24 cellular contexts compared by ENCODE assay signal in the genomic region with DNA sequence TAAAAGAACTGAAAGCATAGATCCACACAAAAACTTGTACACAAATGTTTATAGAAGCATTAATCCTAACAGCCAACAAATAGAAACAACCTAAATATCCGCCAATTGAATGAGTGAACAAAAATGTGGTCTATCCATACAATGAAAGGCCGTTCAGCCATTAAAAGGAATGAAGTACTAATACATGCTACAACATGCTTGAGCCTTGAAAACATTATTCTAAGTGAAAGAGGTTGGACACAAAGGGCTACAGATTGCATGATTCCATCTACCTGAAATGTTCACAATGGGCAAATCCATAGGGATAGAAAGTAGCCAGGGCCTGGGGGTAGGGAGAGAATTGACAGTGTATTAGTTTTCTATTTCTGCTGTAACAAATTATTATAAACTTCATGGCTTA.
DNase-seq lines count a peak whose midpoint lies in the region; ATAC-seq, FAIRE-seq and TF ChIP-seq lines count a peak whose summit lies in the region.
"Had no signal": no experiment of that assay in that cellular context is flagged by ENCODE, and none has a peak within 500 bp of the region (broad histone marks: within the 10 kb centered on the region; RNA-seq: fewer than 3 reads in every experiment).

No MANE protein-coding gene starts in this region.

- H3K27me3 ChIP-seq in mammary epithelial cell (ENCODE audit: insufficient read depth, low read length) (peaks cover 2% of the 10 kb centered on the region), bronchial epithelial cell (ENCODE audit: control insufficient read depth, insufficient read depth, low read length) (no peaks in the 10 kb centered on the region), foreskin keratinocyte (no peaks in the 10 kb centered on the region), WERI-Rb-1 (ENCODE audit: insufficient read depth, low read depth, severe bottlenecking) (no peaks in the 10 kb centered on the region)
- H3K27me3 ChIP-seq: BE2C, BLaER1 had no signal

- no peaks in the 10 kb centered on the region for H3K79me2 ChIP-seq in mammary epithelial cell (ENCODE audit: insufficient read depth, low read length)

- H3K27ac ChIP-seq in mammary epithelial cell (ENCODE audit: insufficient read depth, low read depth, low read length) (no peak overlapping the region), foreskin keratinocyte (no peak overlapping the region), WERI-Rb-1 (no peak overlapping the region)
- H3K27ac ChIP-seq: BLaER1 had no signal

- POLR2A ChIA-PET in MCF 10A (lab: Yijun Ruan, JAX), result no interaction called here

- no peaks in the 10 kb centered on the region for H3K36me3 Mint-ChIP-seq in MCF 10A (ENCODE audit: insufficient read depth, unreplicated experiment)
- H3K36me3 Mint-ChIP-seq: CD14-positive monocyte; CD4-positive, alpha-beta memory T cell; CD4-positive, CD25-positive, alpha-beta regulatory T cell; CD8-positive, alpha-beta memory T cell had no signal

- in situ Hi-C loops in mammary epithelial cell (cut with MboI; ENCODE audit: low sequenced_read_pairs in 2 of 2), result no loop called here

- peak; percentile 28 for ATAC-seq in foreskin keratinocyte
- no peak for ATAC-seq in HG03159 (IDR thresholded peaks at IDR 0.05; ENCODE audit: unreplicated experiment)

- CTCF ChIA-PET in mammary epithelial cell (lab: Charles Lee; ENCODE audit: low non-redundant PET), result no interaction called here
- CTCF ChIA-PET in MCF 10A (lab: Yijun Ruan, JAX), result interaction anchor here (0.6 kb wide), 1 partner anchor 203 kb away, joined by 3 read pairs; no protein-coding TSS in a partner anchor

- no peaks in the 10 kb centered on the region for H3K4me1 Mint-ChIP-seq in MCF 10A (ENCODE audit: insufficient read depth, unreplicated experiment)
- H3K4me1 Mint-ChIP-seq: CD14-positive monocyte; CD4-positive, alpha-beta memory T cell; CD4-positive, CD25-positive, alpha-beta regulatory T cell; CD8-positive, alpha-beta memory T cell had no signal

- 42% methylated on average over 2 of the region's 2 CpGs for WGBS in mammary epithelial cell (ENCODE audit: low coverage, missing lambda C conversion rate)

- no peak overlapping the region for H3K4me2 ChIP-seq in mammary epithelial cell (ENCODE audit: insufficient read depth, low read depth, low read length)
- H3K4me2 ChIP-seq: BLaER1 had no signal

- H3K9me3 ChIP-seq in mammary epithelial cell (replicated peaks; ENCODE audit: insufficient read depth, low read length) (no peaks in the 10 kb centered on the region), WERI-Rb-1 (ENCODE audit: severe bottlenecking) (no peaks in the 10 kb centered on the region)
- H3K9me3 ChIP-seq: BE2C, BLaER1 had no signal

- DNase-seq in mammary epithelial cell, result peak; percentile 4
- no peak for DNase-seq in MCF 10A (ENCODE audit: unreplicated experiment)
- peak; percentile 59 for DNase-seq in bronchial epithelial cell (ENCODE audit: low read depth)
- DNase-seq in foreskin keratinocyte, result peak; percentile 36 to 75
- DNase-seq in WERI-Rb-1, result no peak
- DNase-seq in D341Med (ENCODE audit: low spot score), result no peak
- DNase-seq: 8988T; ACHN; BE2C; C1 segment of cervical spinal cord; CD4-positive, alpha-beta memory T cell; CD4-positive, CD25-positive, alpha-beta regulatory T cell; CD8-positive, alpha-beta memory T cell; COR-L47; DMS79 treated with DMSO at 0.1 percent for 48 hours; GF-D8 had no signal

- FAIRE-seq in bronchial epithelial cell (lab: Jason Lieb, UNC), result no peak
- FAIRE-seq: A204.1, D721Med, G401.6, GM12891, GM19239 had no signal

- BruUV-seq in mammary epithelial cell (replicated peaks; lab: Mats Ljungman, UMichigan) (no TSS peak), MCF 10A (replicated peaks; lab: Mats Ljungman, UMichigan) (no TSS peak)

- H3K27me3 Mint-ChIP-seq in MCF 10A (ENCODE audit: insufficient read depth, unreplicated experiment), result no peaks in the 10 kb centered on the region
- H3K27me3 Mint-ChIP-seq: CD4-positive, CD25-positive, alpha-beta regulatory T cell; CD8-positive, alpha-beta memory T cell had no signal

- dilution Hi-C loops in mammary epithelial cell (cut with HindIII; ENCODE audit: low sequenced_read_pairs), result no loop called here

- H3K27ac Mint-ChIP-seq in MCF 10A (ENCODE audit: low read depth, unreplicated experiment), result no peak overlapping the region
- H3K27ac Mint-ChIP-seq: CD14-positive monocyte; CD4-positive, alpha-beta memory T cell; CD4-positive, CD25-positive, alpha-beta regulatory T cell; CD8-positive, alpha-beta memory T cell had no signal

- H3K4me3 ChIP-seq in mammary epithelial cell (replicated peaks in 1 of 3; ENCODE audit: insufficient read depth in 1 of 3, low read depth in 2 of 3, low read length in 3 of 3), result no peak overlapping the region
- no peak overlapping the region for H3K4me3 ChIP-seq in bronchial epithelial cell (ENCODE audit: low read depth, low read length)
- H3K4me3 ChIP-seq in WERI-Rb-1 (ENCODE audit: low read depth, low read length), result no peak overlapping the region
- H3K4me3 ChIP-seq: BLaER1 had no signal

- H3K9me3 Mint-ChIP-seq in MCF 10A (ENCODE audit: unreplicated experiment), result no peaks in the 10 kb centered on the region
- H3K9me3 Mint-ChIP-seq: CD8-positive, alpha-beta memory T cell had no signal

- no peak overlapping the region for H2AFZ ChIP-seq in mammary epithelial cell (ENCODE audit: low read depth, low read length)

- H4K20me1 ChIP-seq in mammary epithelial cell (ENCODE audit: insufficient read depth, low read length), result no peaks in the 10 kb centered on the region
- H4K20me1 ChIP-seq: BLaER1 had no signal

- TF ChIP-seq CTCF in mammary epithelial cell (conservative IDR thresholded peaks at IDR 0.05 in 1 of 2, IDR thresholded peaks at IDR 0.05 in 1 of 2; ENCODE audit: extremely low read depth in 1 of 2, insufficient read depth in 1 of 2, low read depth in 1 of 2, low read length in 2 of 2) (no peak), MCF 10A (IDR thresholded peaks at IDR 0.05; ENCODE audit: unreplicated experiment) (no peak), bronchial epithelial cell (IDR thresholded peaks at IDR 0.05; ENCODE audit: insufficient read depth, low read length, severe bottlenecking) (no peak), foreskin keratinocyte (conservative IDR thresholded peaks at IDR 0.05) (no peak), WERI-Rb-1 (IDR thresholded peaks at IDR 0.05; ENCODE audit: low read depth, low read length) (no peak)

- no peak overlapping the region for H3K4me3 Mint-ChIP-seq in MCF 10A (ENCODE audit: unreplicated experiment)
- H3K4me3 Mint-ChIP-seq: CD14-positive monocyte; CD4-positive, alpha-beta memory T cell; CD4-positive, CD25-positive, alpha-beta regulatory T cell; CD8-positive, alpha-beta memory T cell had no signal

- no peaks in the 10 kb centered on the region for H3K36me3 ChIP-seq in mammary epithelial cell (ENCODE audit: insufficient read depth, low read length)
- no peaks in the 10 kb centered on the region for H3K36me3 ChIP-seq in bronchial epithelial cell (ENCODE audit: control insufficient read depth, insufficient read depth, low read length)
- no peaks in the 10 kb centered on the region for H3K36me3 ChIP-seq in WERI-Rb-1
- H3K36me3 ChIP-seq: BE2C, BLaER1 had no signal

- intact Hi-C loops in mammary epithelial cell (cut with micrococcal nuclease) (no loop called here), MCF 10A (cut with micrococcal nuclease) (no loop called here)

- H3K4me1 ChIP-seq in mammary epithelial cell (ENCODE audit: insufficient read depth, low read length), result no peaks in the 10 kb centered on the region
- H3K4me1 ChIP-seq in foreskin keratinocyte, result peaks cover 6% of the 10 kb centered on the region
- H3K4me1 ChIP-seq: BE2C had no signal

- H3K9ac ChIP-seq in mammary epithelial cell (ENCODE audit: insufficient read depth, low read length), result no peak overlapping the region
- H3K9ac ChIP-seq: BLaER1 had no signal

Comparison
In these comparisons a context has a peak if more than half of its experiments do, and no peak if none do; other contexts are left out.
1. DNase-seq: peak in mammary epithelial cell (single experiment), bronchial epithelial cell (single experiment) and foreskin keratinocyte (2 of 2); none in MCF 10A (single experiment), WERI-Rb-1 (single experiment) and D341Med (single experiment).